26 cellular contexts compared by ENCODE assay signal in genomic region chr7:30040938-30041337, GRCh38.
"Had no signal": no experiment of that assay in that cellular context is flagged by ENCODE, and none has a peak within 500 bp of the region (broad histone marks: within the 10 kb centered on the region; RNA-seq: fewer than 3 reads in every experiment).

No MANE protein-coding gene starts in this region.

- DNase-seq: activated CD4-positive, alpha-beta T cell treated with anti-CD3 and anti-CD28 coated beads for 4 hours; activated CD8-positive, alpha-beta memory T cell treated with anti-CD3 and anti-CD28 coated beads, Interleukin-2, amount 50 U/mL, for 4 hours; activated CD8-positive, alpha-beta T cell treated with anti-CD3 and anti-CD28 coated beads for 36 hours; activated gamma-delta T cell treated with Interleukin-2 at 50 U/mL for 16 hours; activated naive CD4-positive, alpha-beta T cell treated with anti-CD3 and anti-CD28 coated beads, Interleukin-2, amount 10 ng/mL, durations not matched to agents 7 days and 5 days; activated naive CD8-positive, alpha-beta T cell treated with anti-CD3 and anti-CD28 coated beads for 36 hours; activated T-cell treated with anti-CD3 and anti-CD28 coated beads, Interleukin-2, amount 50 U/mL, for 72 hours; anterior cingulate cortex; MG63; MV-4-11; NCI-H1105; NCI-H1436 treated with DMSO at 0.1 percent for 48 hours; NCI-H187; NCI-H2081; NCI-H510A treated with DMSO at 0.1 percent for 48 hours; NCI-H69; NK-92 treated with Interleukin-12 subunit alpha and Interleukin-12 subunit beta, amount 100 ng/mL, for 24 hours; OCI-M1; RPMI8226; SHP77; SW 1271 had no signal

- H3K27ac ChIP-seq: adrenal gland, KMS-11, SJSA1 had no signal

- H3K36me3 ChIP-seq: adrenal gland, MG63 had no signal

- H3K9me3 ChIP-seq: adrenal gland, MG63, SJSA1 had no signal

- ATAC-seq: activated CD4-positive, CD25-positive, alpha-beta regulatory T cell treated with anti-CD3 and anti-CD28 coated beads, Interleukin-2, amount 50 U/mL, for 24 hours; activated CD8-positive, alpha-beta T cell treated with anti-CD3 and anti-CD28 coated beads for 36 hours; activated T-cell treated with anti-CD3 and anti-CD28 coated beads, Interleukin-2, amount 50 U/mL, for 72 hours; Panc1 had no signal

- H3K4me1 ChIP-seq: SJSA1 had no signal

- H3K4me3 ChIP-seq: adrenal gland, MG63, SJSA1 had no signal

- H3K27me3 ChIP-seq: adrenal gland, MG63, SJSA1 had no signal
